Comparison of ENCODE assay signal across 8 cellular contexts in genomic region chr19:46661020-46661731, GRCh38. TPM values are rescaled to one million over a fixed set of nuclear protein-coding genes. Genes with fewer than 3 reads are reported as not detected.
DNase-seq lines count a peak whose midpoint lies in the region; ATAC-seq and TF ChIP-seq lines count a peak whose summit lies in the region.

A gene with protein sequence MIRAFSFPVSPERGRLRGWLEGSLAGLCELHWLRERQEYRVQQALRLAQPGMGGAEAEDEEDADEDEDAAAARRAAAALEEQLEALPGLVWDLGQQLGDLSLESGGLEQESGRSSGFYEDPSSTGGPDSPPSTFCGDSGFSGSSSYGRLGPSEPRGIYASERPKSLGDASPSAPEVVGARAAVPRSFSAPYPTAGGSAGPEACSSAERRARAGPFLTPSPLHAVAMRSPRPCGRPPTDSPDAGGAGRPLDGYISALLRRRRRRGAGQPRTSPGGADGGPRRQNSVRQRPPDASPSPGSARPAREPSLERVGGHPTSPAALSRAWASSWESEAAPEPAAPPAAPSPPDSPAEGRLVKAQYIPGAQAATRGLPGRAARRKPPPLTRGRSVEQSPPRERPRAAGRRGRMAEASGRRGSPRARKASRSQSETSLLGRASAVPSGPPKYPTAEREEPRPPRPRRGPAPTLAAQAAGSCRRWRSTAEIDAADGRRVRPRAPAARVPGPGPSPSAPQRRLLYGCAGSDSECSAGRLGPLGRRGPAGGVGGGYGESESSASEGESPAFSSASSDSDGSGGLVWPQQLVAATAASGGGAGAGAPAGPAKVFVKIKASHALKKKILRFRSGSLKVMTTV (minus strand): TSS chr19:46661182. CDS start chr19:46661064, 118 bp downstream.

- CTCF ChIA-PET in BJ (lab: Yijun Ruan, JAX) = interaction anchor here (0.7 to 11.4 kb wide), 17 partner anchors 10 to 265 kb away, joined by 3 to 347 read pairs (median 7); partner anchors contain the start of genes CALM3, GNG8 and PTGIR

- H3K36me3 ChIP-seq in BJ (ENCODE audit: control insufficient read depth, insufficient read depth, low read length) = no peaks in the 10 kb centered on the region

- DNase-seq in BJ (ENCODE audit: low read depth) (peak; percentile 99), NCI-H69 (lab: John Stamatoyannopoulos, UW) (peak; percentile 100), dedifferentiated amniotic fluid mesenchymal stem cell (ENCODE audit: extremely low spot score) (peak; percentile 100), left colon (peak; percentile 100)
- peak; percentile 99 to 100 for DNase-seq in activated CD4-positive, alpha-beta T cell treated with anti-CD3 and anti-CD28 coated beads, Interleukin-2, amount 50 U/mL, for 24 hours (ENCODE audit: low read depth in 1 of 2, low spot score in 1 of 2)
- DNase-seq in stimulated activated CD4-positive, alpha-beta T cell treated with anti-CD3 and anti-CD28 coated beads, Interleukin-1b, Interleukin-23, amount 100 ng/mL, for 24 hours (ENCODE audit: low read depth in 4 of 4, low spot score in 1 of 4) = peak; percentile 100

- intact Hi-C loops in left colon (cut with DNase I, micrococcal nuclease) = loop anchor here (5.0 to 10.0 kb wide), 2 partner anchors 44 to 46 kb away; no protein-coding TSS in a partner anchor

- no peaks in the 10 kb centered on the region for H3K27me3 ChIP-seq in BJ (ENCODE audit: control insufficient read depth, insufficient read depth, low read length)

- no peak for TF ChIP-seq CTCF in BJ (IDR thresholded peaks at IDR 0.05; ENCODE audit: insufficient read depth, low read depth, low read length)

- peak within 1 kb of the TSS; percentile 75 for H3K4me3 ChIP-seq in BJ (ENCODE audit: low read depth, low read length)

- POLR2A ChIA-PET in BJ (lab: Charles Lee) = interaction anchor here (0.6 to 2.0 kb wide), 8 partner anchors 30 to 688 kb away, joined by 3 to 17 read pairs (median 8); partner anchors contain the start of genes DHX34 and PTGIR

- peak; percentile 87 for ATAC-seq in GM19395 (IDR thresholded peaks at IDR 0.05; ENCODE audit: unreplicated experiment)
- peak; percentile 88 for ATAC-seq in HG03521 (IDR thresholded peaks at IDR 0.05; ENCODE audit: unreplicated experiment)
- peak; percentile 92 for ATAC-seq in left colon

RNA-seq across cellular contexts. Expression of the gene that starts here (rescaled TPM):
- polyA plus RNA-seq in BJ (2011; rRNA removed) = 6.2 and 7.1 TPM in 2 replicates
- 4.1 and 5.5 TPM in 2 replicates for polyA minus RNA-seq in BJ (2011; rRNA and poly(A)+ RNA removed)
- 1 to 10 TPM; 1.1 to 7.8 TPM for total RNA-seq in left colon

Comparison
In these comparisons a context has a peak if more than half of its experiments do, and no peak if none do; other contexts are left out.
1. Peak in every context shown above with its lines: DNase-seq, ATAC-seq and H3K4me3 ChIP-seq.